9 cellular contexts compared by ENCODE assay signal in genomic region chr6:81630719-81631118, GRCh38.
"Had no signal": no experiment of that assay in that cellular context is flagged by ENCODE, and none has a peak within 500 bp of the region (broad histone marks: within the 10 kb centered on the region; RNA-seq: fewer than 3 reads in every experiment).

No MANE protein-coding gene starts in this region.

- H3K4me2 ChIP-seq: GM23338 had no signal

- ATAC-seq: GM23338, HCT116 had no signal

- H3K4me1 ChIP-seq: HAP-1 had no signal

- DNase-seq: GM23248, GOT3, H7, H9, HCEC 1CT, HFFc6 had no signal

- H3K9me3 ChIP-seq: HAP-1 had no signal

- H3K27ac ChIP-seq: GM23248 had no signal

- H3K4me3 ChIP-seq: GM23248, GM23338, HAP-1 had no signal

- H3K9ac ChIP-seq: GM23248 had no signal

- H3K36me3 ChIP-seq: HAP-1 had no signal

- H2AFZ ChIP-seq: GM23248, GM23338 had no signal
